8 cellular contexts compared by ENCODE assay signal in the genomic region with DNA sequence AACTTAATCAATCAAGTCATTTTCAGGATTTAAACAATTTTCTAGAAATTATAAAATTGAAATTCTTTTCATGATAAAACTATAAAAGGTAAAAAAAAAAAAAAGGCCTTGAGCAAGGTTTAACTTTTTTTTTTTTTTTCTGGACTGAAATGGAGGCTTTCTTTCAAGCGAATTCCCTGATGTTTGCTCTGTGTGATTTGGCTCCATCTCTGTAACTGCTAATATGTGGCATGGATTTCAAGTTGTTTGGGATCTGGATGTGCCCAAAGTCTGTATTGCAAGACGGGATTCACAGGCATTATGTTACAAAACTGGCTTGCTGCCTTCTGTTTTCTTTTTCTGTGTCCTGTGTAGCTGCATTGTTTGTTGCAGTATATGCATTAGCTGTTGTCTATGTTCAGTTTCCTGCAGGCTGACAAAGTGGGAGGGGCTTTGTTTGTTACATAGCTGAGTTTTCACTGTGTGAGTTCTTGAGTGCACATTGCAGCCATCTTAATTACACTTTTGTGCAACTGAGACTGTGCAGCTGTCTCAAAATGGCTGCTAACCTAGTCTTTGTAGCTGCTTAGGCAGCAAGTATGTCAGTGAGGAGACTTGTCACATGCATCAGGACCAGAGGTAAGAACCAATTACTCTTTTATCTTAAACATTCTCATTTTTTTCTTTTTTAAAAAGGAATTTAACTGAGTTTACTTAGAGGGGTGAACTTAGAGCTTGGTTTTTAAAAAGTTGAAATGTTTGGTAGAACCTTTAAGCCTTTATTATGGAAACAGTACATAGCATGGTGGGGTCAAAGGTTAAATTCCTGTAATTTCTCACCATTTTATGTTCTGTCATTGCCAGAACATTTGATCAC. TPM values are rescaled to one million over a fixed set of nuclear protein-coding genes. Genes with fewer than 3 reads are reported as not detected.
A peak's percentile ranks its signal among the peaks of the same experiment; 100 is the strongest.
DNase-seq lines count a peak whose midpoint lies in the region; ATAC-seq and TF ChIP-seq lines count a peak whose summit lies in the region.

No MANE protein-coding gene starts in this region.

- H3K27me3 Mint-ChIP-seq in dendritic cell treated with granulocyte-macrophage colony-stimulating factor and Interleukin-4, amounts not matched to agents 40 ng/mL and 50 ng/mL, for 4 days, result no peaks in the 10 kb centered on the region

- peak overlapping the region; percentile 67 for H3K27ac Mint-ChIP-seq in dendritic cell treated with granulocyte-macrophage colony-stimulating factor and Interleukin-4, amounts not matched to agents 40 ng/mL and 50 ng/mL, for 4 days

- H3K27ac ChIP-seq in VCaP, result peak overlapping the region; percentile 80

- H3K4me1 Mint-ChIP-seq in dendritic cell treated with granulocyte-macrophage colony-stimulating factor and Interleukin-4, amounts not matched to agents 40 ng/mL and 50 ng/mL, for 4 days (ENCODE audit: low read depth), result peaks cover 13% of the 10 kb centered on the region

- DNase-seq in AG08395 (ENCODE audit: low spot score) (peak; percentile 69), NCI-H2029 (lab: John Stamatoyannopoulos, UW) (peak; percentile 89), left lobe of liver (ENCODE audit: low spot score) (peak; percentile 66)
- DNase-seq in stimulated activated CD4-positive, alpha-beta T cell treated with anti-CD3 and anti-CD28 coated beads, TNF-alpha, amount 100 ng/mL, for 24 hours (ENCODE audit: low read depth in 3 of 3), result peak; percentile 22 to 31 (median 28)

- no peak for TF ChIP-seq CTCF in VCaP (conservative IDR thresholded peaks at IDR 0.05)

- H3K4me3 Mint-ChIP-seq in dendritic cell treated with granulocyte-macrophage colony-stimulating factor and Interleukin-4, amounts not matched to agents 40 ng/mL and 50 ng/mL, for 4 days, result peak overlapping the region; percentile 17

- intact Hi-C loops in dendritic cell treated with granulocyte-macrophage colony-stimulating factor and Interleukin-4, amounts not matched to agents 40 ng/mL and 50 ng/mL, for 4 days (cut with micrococcal nuclease), result no loop called here

- H3K9me3 Mint-ChIP-seq in dendritic cell treated with granulocyte-macrophage colony-stimulating factor and Interleukin-4, amounts not matched to agents 40 ng/mL and 50 ng/mL, for 4 days, result peaks cover 6% of the 10 kb centered on the region

- H3K36me3 Mint-ChIP-seq in dendritic cell treated with granulocyte-macrophage colony-stimulating factor and Interleukin-4, amounts not matched to agents 40 ng/mL and 50 ng/mL, for 4 days (ENCODE audit: low read depth), result peaks cover 24% of the 10 kb centered on the region

- ATAC-seq in GM18519 (IDR thresholded peaks at IDR 0.05; ENCODE audit: low FRiP score, unreplicated experiment) (peak; percentile 85), HG02973 (IDR thresholded peaks at IDR 0.05; ENCODE audit: unreplicated experiment) (peak; percentile 92), left lobe of liver (peak; percentile 92)

RNA-seq across cellular contexts. Expression of a gene that starts 19.5 kb away (rescaled TPM):
- total RNA-seq in left lobe of liver, result 38.8 TPM

Comparison
In these comparisons a context has a peak if more than half of its experiments do, and no peak if none do; other contexts are left out.
1. Peak in every context shown above with its lines: DNase-seq, ATAC-seq and H3K27ac ChIP-seq.
2. DNase-seq: peak in every context shown above with its lines; median percentile 89 in NCI-H2029; 69 in AG08395; 66 in left lobe of liver; 28 in stimulated activated CD4-positive, alpha-beta T cell treated with anti-CD3 and anti-CD28 coated beads, TNF-alpha, amount 100 ng/mL, for 24 hours.